1 cellular context compared by ENCODE assay signal in genomic region chr1:180603223-180603849, GRCh38.
TF ChIP-seq lines count a peak whose summit lies in the region.

No MANE protein-coding gene starts in this region.

TF ChIP-seq in K562, 482 proteins besides CTCF, POLR2A, EP300 and RAD21 (continued from another document and continues in another):
- TF ChIP-seq, protein P1, sequence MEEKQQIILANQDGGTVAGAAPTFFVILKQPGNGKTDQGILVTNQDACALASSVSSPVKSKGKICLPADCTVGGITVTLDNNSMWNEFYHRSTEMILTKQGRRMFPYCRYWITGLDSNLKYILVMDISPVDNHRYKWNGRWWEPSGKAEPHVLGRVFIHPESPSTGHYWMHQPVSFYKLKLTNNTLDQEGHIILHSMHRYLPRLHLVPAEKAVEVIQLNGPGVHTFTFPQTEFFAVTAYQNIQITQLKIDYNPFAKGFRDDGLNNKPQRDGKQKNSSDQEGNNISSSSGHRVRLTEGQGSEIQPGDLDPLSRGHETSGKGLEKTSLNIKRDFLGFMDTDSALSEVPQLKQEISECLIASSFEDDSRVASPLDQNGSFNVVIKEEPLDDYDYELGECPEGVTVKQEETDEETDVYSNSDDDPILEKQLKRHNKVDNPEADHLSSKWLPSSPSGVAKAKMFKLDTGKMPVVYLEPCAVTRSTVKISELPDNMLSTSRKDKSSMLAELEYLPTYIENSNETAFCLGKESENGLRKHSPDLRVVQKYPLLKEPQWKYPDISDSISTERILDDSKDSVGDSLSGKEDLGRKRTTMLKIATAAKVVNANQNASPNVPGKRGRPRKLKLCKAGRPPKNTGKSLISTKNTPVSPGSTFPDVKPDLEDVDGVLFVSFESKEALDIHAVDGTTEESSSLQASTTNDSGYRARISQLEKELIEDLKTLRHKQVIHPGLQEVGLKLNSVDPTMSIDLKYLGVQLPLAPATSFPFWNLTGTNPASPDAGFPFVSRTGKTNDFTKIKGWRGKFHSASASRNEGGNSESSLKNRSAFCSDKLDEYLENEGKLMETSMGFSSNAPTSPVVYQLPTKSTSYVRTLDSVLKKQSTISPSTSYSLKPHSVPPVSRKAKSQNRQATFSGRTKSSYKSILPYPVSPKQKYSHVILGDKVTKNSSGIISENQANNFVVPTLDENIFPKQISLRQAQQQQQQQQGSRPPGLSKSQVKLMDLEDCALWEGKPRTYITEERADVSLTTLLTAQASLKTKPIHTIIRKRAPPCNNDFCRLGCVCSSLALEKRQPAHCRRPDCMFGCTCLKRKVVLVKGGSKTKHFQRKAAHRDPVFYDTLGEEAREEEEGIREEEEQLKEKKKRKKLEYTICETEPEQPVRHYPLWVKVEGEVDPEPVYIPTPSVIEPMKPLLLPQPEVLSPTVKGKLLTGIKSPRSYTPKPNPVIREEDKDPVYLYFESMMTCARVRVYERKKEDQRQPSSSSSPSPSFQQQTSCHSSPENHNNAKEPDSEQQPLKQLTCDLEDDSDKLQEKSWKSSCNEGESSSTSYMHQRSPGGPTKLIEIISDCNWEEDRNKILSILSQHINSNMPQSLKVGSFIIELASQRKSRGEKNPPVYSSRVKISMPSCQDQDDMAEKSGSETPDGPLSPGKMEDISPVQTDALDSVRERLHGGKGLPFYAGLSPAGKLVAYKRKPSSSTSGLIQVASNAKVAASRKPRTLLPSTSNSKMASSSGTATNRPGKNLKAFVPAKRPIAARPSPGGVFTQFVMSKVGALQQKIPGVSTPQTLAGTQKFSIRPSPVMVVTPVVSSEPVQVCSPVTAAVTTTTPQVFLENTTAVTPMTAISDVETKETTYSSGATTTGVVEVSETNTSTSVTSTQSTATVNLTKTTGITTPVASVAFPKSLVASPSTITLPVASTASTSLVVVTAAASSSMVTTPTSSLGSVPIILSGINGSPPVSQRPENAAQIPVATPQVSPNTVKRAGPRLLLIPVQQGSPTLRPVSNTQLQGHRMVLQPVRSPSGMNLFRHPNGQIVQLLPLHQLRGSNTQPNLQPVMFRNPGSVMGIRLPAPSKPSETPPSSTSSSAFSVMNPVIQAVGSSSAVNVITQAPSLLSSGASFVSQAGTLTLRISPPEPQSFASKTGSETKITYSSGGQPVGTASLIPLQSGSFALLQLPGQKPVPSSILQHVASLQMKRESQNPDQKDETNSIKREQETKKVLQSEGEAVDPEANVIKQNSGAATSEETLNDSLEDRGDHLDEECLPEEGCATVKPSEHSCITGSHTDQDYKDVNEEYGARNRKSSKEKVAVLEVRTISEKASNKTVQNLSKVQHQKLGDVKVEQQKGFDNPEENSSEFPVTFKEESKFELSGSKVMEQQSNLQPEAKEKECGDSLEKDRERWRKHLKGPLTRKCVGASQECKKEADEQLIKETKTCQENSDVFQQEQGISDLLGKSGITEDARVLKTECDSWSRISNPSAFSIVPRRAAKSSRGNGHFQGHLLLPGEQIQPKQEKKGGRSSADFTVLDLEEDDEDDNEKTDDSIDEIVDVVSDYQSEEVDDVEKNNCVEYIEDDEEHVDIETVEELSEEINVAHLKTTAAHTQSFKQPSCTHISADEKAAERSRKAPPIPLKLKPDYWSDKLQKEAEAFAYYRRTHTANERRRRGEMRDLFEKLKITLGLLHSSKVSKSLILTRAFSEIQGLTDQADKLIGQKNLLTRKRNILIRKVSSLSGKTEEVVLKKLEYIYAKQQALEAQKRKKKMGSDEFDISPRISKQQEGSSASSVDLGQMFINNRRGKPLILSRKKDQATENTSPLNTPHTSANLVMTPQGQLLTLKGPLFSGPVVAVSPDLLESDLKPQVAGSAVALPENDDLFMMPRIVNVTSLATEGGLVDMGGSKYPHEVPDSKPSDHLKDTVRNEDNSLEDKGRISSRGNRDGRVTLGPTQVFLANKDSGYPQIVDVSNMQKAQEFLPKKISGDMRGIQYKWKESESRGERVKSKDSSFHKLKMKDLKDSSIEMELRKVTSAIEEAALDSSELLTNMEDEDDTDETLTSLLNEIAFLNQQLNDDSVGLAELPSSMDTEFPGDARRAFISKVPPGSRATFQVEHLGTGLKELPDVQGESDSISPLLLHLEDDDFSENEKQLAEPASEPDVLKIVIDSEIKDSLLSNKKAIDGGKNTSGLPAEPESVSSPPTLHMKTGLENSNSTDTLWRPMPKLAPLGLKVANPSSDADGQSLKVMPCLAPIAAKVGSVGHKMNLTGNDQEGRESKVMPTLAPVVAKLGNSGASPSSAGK (IDR thresholded peaks at IDR 0.05) = peak; percentile 31; the same call in 1 of the 2 replicates
- TF ChIP-seq SIN3B (IDR thresholded peaks at IDR 0.05; ENCODE audit: low read depth) = 0 out of 2 replicates have a peak, but pooled peaks have one; percentile 8
- no peak for TF ChIP-seq ZFP30 (CRISPR knock-in tag; IDR thresholded peaks at IDR 0.05; ENCODE audit: borderline replicate concordance)
- TF ChIP-seq KDM5B (IDR thresholded peaks at IDR 0.05; ENCODE audit: insufficient replicate concordance, low read depth, low read length) = no peak
- TF ChIP-seq PCBP1 (IDR thresholded peaks at IDR 0.05; ENCODE audit: low read depth, low read length, poor library complexity, severe bottlenecking) = no peak
- no peak for TF ChIP-seq ZBTB8A (IDR thresholded peaks at IDR 0.05; ENCODE audit: partially characterized antibody)
- TF ChIP-seq, protein P2, sequence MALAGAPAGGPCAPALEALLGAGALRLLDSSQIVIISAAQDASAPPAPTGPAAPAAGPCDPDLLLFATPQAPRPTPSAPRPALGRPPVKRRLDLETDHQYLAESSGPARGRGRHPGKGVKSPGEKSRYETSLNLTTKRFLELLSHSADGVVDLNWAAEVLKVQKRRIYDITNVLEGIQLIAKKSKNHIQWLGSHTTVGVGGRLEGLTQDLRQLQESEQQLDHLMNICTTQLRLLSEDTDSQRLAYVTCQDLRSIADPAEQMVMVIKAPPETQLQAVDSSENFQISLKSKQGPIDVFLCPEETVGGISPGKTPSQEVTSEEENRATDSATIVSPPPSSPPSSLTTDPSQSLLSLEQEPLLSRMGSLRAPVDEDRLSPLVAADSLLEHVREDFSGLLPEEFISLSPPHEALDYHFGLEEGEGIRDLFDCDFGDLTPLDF (CRISPR knock-in tag; IDR thresholded peaks at IDR 0.05) = peak; percentile 31; the same call in 1 of the 2 replicates
- TF ChIP-seq NONO (IDR thresholded peaks at IDR 0.05; ENCODE audit: low read depth in 2 of 2, low read length in 1 of 2) = no peak
- TF ChIP-seq TAF1 (IDR thresholded peaks at IDR 0.05; ENCODE audit: control insufficient read depth, extremely low read depth, insufficient read depth, low read length, severe bottlenecking) = peak; percentile 25
- no peak for TF ChIP-seq CREB1 (IDR thresholded peaks at IDR 0.05)
- TF ChIP-seq CREB1 (CRISPR knock-in tag; IDR thresholded peaks at IDR 0.05) = peak; percentile 47; the same call in 1 of the 2 replicates
- TF ChIP-seq ESRRA (IDR thresholded peaks at IDR 0.05; ENCODE audit: borderline replicate concordance, low read depth) = no peak
- TF ChIP-seq TAL1 (IDR thresholded peaks at IDR 0.05) = peak; percentile 79
- TF ChIP-seq MCM2 (IDR thresholded peaks at IDR 0.05; ENCODE audit: low read depth) = no peak
- 0 out of 2 replicates have a peak, but pooled peaks have one; percentile 28 for TF ChIP-seq USF1 (CRISPR knock-in tag; IDR thresholded peaks at IDR 0.05)
- peak; percentile 79 for TF ChIP-seq ARID1B (IDR thresholded peaks at IDR 0.05)
- no peak for TF ChIP-seq SRF (CRISPR knock-in tag; IDR thresholded peaks at IDR 0.05)
- TF ChIP-seq, protein P3, sequence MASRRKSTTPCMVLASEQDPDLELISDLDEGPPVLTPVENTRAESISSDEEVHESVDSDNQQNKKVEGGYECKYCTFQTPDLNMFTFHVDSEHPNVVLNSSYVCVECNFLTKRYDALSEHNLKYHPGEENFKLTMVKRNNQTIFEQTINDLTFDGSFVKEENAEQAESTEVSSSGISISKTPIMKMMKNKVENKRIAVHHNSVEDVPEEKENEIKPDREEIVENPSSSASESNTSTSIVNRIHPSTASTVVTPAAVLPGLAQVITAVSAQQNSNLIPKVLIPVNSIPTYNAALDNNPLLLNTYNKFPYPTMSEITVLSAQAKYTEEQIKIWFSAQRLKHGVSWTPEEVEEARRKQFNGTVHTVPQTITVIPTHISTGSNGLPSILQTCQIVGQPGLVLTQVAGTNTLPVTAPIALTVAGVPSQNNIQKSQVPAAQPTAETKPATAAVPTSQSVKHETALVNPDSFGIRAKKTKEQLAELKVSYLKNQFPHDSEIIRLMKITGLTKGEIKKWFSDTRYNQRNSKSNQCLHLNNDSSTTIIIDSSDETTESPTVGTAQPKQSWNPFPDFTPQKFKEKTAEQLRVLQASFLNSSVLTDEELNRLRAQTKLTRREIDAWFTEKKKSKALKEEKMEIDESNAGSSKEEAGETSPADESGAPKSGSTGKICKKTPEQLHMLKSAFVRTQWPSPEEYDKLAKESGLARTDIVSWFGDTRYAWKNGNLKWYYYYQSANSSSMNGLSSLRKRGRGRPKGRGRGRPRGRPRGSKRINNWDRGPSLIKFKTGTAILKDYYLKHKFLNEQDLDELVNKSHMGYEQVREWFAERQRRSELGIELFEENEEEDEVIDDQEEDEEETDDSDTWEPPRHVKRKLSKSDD (conservative IDR thresholded peaks at IDR 0.05; ENCODE audit: low read length) = no peak
- TF ChIP-seq, protein P4, sequence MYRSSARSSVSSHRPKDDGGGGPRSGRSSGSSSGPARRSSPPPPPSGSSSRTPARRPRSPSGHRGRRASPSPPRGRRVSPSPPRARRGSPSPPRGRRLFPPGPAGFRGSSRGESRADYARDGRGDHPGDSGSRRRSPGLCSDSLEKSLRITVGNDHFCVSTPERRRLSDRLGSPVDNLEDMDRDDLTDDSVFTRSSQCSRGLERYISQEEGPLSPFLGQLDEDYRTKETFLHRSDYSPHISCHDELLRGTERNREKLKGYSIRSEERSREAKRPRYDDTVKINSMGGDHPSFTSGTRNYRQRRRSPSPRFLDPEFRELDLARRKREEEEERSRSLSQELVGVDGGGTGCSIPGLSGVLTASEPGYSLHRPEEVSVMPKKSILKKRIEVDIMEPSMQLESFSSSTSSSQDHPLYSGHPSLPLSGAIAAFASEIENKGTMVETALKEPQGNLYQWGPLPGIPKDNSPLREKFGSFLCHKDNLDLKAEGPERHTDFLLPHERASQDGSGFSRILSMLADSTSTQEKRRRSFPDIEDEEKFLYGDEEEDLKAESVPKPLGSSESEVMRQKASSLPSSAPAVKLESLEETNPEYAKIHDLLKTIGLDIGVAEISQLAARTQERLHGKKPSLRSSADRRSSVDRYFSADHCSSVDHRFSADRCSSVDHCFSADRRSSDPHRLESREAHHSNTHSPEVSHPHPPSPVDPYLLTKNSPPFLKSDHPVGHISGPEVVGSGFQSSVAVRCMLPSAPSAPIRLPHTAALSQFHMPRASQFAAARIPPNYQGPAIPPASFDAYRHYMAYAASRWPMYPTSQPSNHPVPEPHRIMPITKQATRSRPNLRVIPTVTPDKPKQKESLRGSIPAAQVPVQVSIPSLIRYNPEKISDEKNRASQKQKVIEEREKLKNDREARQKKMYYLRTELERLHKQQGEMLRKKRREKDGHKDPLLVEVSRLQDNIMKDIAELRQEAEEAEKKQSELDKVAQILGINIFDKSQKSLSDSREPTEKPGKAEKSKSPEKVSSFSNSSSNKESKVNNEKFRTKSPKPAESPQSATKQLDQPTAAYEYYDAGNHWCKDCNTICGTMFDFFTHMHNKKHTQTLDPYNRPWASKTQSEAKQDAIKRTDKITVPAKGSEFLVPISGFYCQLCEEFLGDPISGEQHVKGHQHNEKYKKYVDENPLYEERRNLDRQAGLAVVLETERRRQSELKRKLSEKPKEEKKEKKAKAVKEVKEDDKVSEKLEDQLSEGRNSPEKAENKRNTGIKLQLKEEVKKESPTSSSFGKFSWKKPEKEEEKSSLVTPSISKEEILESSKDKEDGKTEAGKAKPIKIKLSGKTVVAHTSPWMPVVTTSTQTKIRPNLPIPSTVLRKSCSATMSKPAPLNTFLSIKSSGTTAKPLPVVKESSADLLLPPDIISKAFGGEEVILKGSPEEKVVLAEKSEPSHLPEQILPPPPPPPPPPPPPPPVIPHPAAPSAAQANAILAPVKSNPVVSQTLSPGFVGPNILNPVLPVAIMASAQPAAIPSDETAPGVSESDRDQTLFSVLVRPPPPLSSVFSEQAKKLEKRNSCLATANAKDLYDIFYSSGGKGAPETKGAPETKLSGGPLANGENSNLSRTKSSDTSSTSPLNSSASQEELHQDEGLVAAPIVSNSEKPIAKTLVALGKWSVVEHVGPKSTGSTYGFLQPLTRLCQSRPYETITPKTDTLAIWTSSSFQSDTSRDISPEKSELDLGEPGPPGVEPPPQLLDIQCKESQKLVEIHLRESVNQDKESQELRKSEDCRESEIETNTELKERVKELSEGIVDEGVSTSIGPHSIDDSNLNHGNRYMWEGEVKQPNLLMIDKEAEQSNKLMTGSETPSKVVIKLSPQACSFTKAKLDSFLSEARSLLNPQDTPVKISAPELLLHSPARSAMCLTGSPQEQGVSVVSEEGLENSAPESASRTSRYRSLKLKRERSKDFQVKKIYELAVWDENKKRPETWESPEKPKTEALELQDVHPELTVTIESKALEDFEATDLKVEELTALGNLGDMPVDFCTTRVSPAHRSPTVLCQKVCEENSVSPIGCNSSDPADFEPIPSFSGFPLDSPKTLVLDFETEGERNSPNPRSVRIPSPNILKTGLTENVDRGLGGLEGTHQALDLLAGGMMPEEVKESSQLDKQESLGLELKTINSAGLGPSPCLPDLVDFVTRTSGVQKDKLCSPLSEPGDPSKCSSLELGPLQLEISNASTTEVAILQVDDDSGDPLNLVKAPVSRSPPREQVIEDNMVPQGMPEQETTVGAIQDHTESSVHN (IDR thresholded peaks at IDR 0.05; ENCODE audit: borderline replicate concordance in 1 of 2, low read depth in 1 of 2) = no peak
- TF ChIP-seq ZNF644 (tag; IDR thresholded peaks at IDR 0.05; ENCODE audit: low read depth) = no peak
- peak; percentile 50 for TF ChIP-seq GATA2 (CRISPR knock-in tag; IDR thresholded peaks at IDR 0.05)
- TF ChIP-seq POLR2AphosphoS5 (IDR thresholded peaks at IDR 0.05; ENCODE audit: control insufficient read depth, insufficient read depth, low read depth, low read length) = peak; percentile 69
- TF ChIP-seq HBP1 (CRISPR knock-in tag; IDR thresholded peaks at IDR 0.05) = no peak
- TF ChIP-seq TCF3 (CRISPR knock-in tag; IDR thresholded peaks at IDR 0.05) = peak; percentile 84
- TF ChIP-seq THRB (CRISPR knock-in tag; conservative IDR thresholded peaks at IDR 0.05) = no peak
